16 cellular contexts compared by ENCODE assay signal in genomic region chr3:79843180-79843579, GRCh38.
"Had no signal": no experiment of that assay in that cellular context is flagged by ENCODE, and none has a peak within 500 bp of the region (broad histone marks: within the 10 kb centered on the region; RNA-seq: fewer than 3 reads in every experiment).

No MANE protein-coding gene starts in this region.

- H3K36me3 ChIP-seq: gastroesophageal sphincter, right atrium auricular region, sigmoid colon, tibial nerve, upper lobe of right lung, vagina had no signal

- H3K9me3 ChIP-seq: gastroesophageal sphincter, right atrium auricular region, sigmoid colon, testis, tibial nerve, upper lobe of right lung, vagina had no signal

- H3K4me3 ChIP-seq: gastroesophageal sphincter, right atrium auricular region, sigmoid colon, skin epidermis, testis, tibial nerve, upper lobe of right lung, vagina had no signal

- H3K27ac ChIP-seq: gastroesophageal sphincter, right atrium auricular region, sigmoid colon, skin epidermis, testis, tibial nerve, upper lobe of right lung, vagina had no signal

- H3K27me3 ChIP-seq: gastroesophageal sphincter, right atrium auricular region, sigmoid colon, testis, tibial nerve, upper lobe of right lung, vagina had no signal

- ATAC-seq: gastroesophageal sphincter; naive thymus-derived CD4-positive, alpha-beta T cell; stimulated activated naive B cell treated with anti-CD40 and anti-IgM and Interleukin-4, amounts not matched to agents 10 μg/mL and 1 μg/mL and 100 μg/mL, for 72 hours; stimulated activated naive CD8-positive, alpha-beta T cell treated with anti-CD3 and anti-CD28 coated beads, Interleukin-15, amount 100 ng/mL, for 72 hours; upper lobe of right lung had no signal

- H3K4me1 ChIP-seq: gastroesophageal sphincter, right atrium auricular region, sigmoid colon, tibial nerve, upper lobe of right lung, vagina had no signal

- DNase-seq: endodermal cell; naive thymus-derived CD4-positive, alpha-beta T cell; nephron progenitor cell; posterior cingulate gyrus; sigmoid colon; stimulated activated CD4-positive, alpha-beta T cell treated with anti-CD3 and anti-CD28 coated beads, Interleukin-2, amount 100 ng/mL, for 24 hours; stimulated activated CD4-positive, alpha-beta T cell treated with anti-CD3 and anti-CD28 coated beads, Interleukin-4, amount 100 ng/mL, for 4 hours; stimulated activated naive B cell treated with anti-CD40 and anti-IgM and Interleukin-4, amounts not matched to agents 10 μg/mL and 1 μg/mL and 100 μg/mL, for 72 hours; stimulated activated naive CD8-positive, alpha-beta T cell treated with anti-CD3 and anti-CD28 coated beads, Interleukin-15, amount 100 ng/mL, for 72 hours; testis; upper lobe of right lung had no signal
